8 cellular contexts compared by ENCODE assay signal in genomic region chr2:207711750-207712487, GRCh38. TPM values are rescaled to one million over a fixed set of nuclear protein-coding genes. Genes with fewer than 3 reads are reported as not detected.
DNase-seq lines count a peak whose midpoint lies in the region; ATAC-seq and TF ChIP-seq lines count a peak whose summit lies in the region.

No MANE protein-coding gene starts in this region.

- H3K9me3 ChIP-seq in fibroblast of lung (ENCODE audit: control insufficient read depth, insufficient read depth, low read depth, low read length) (no peaks in the 10 kb centered on the region), neural cell (ENCODE audit: low read length) (no peaks in the 10 kb centered on the region)

- H3K4me3 Mint-ChIP-seq in activated T-cell treated with anti-CD3 and anti-CD28 coated beads, Interleukin-2, amount 50 U/mL, for 24 hours, result peak overlapping the region; percentile 83

- peaks cover 12% of the 10 kb centered on the region for H3K36me3 Mint-ChIP-seq in activated T-cell treated with anti-CD3 and anti-CD28 coated beads, Interleukin-2, amount 50 U/mL, for 24 hours (ENCODE audit: low read depth)

- H3K36me3 ChIP-seq in fibroblast of lung (ENCODE audit: control insufficient read depth, insufficient read depth, low read length) (no peaks in the 10 kb centered on the region), neural cell (ENCODE audit: insufficient read depth, low read length) (no peaks in the 10 kb centered on the region)

- peak; percentile 18 for ATAC-seq in HG02798 (IDR thresholded peaks at IDR 0.05; ENCODE audit: poor library complexity, unreplicated experiment)

- no peaks in the 10 kb centered on the region for H3K9me3 Mint-ChIP-seq in activated T-cell treated with anti-CD3 and anti-CD28 coated beads, Interleukin-2, amount 50 U/mL, for 24 hours

- peak overlapping the region; percentile 87 for H3K27ac Mint-ChIP-seq in activated T-cell treated with anti-CD3 and anti-CD28 coated beads, Interleukin-2, amount 50 U/mL, for 24 hours

- H3K4me3 ChIP-seq in fibroblast of lung (replicated peaks in 1 of 4; ENCODE audit: control extremely low read depth in 1 of 4, insufficient read depth in 1 of 4, low read depth in 3 of 4, low read length in 4 of 4) (peak overlapping the region; percentile 75 to 89 (median 80)), neural cell (ENCODE audit: low read length) (peak overlapping the region; percentile 99)

- no peak for TF ChIP-seq CTCF in fibroblast of lung (conservative IDR thresholded peaks at IDR 0.05 in 1 of 2, IDR thresholded peaks at IDR 0.05 in 1 of 2; ENCODE audit: low read depth in 1 of 2, low read length in 2 of 2)
- TF ChIP-seq CTCF in neural cell (IDR thresholded peaks at IDR 0.05; ENCODE audit: poor library complexity, severe bottlenecking), result no peak

- H3K27me3 ChIP-seq in fibroblast of lung (ENCODE audit: control insufficient read depth, insufficient read depth, low read length) (no peaks in the 10 kb centered on the region), neural cell (ENCODE audit: insufficient read depth, low read depth, low read length) (no peaks in the 10 kb centered on the region)

- no peak for TF ChIP-seq RAD21 in neural cell (conservative IDR thresholded peaks at IDR 0.05)

- peak overlapping the region; percentile 82 for H3K4me2 ChIP-seq in fibroblast of lung (ENCODE audit: extremely low read depth, insufficient read depth, low read length)
- peak overlapping the region; percentile 60 for H3K4me2 ChIP-seq in neural cell (ENCODE audit: low read length)

- H3K9me2 ChIP-seq in neural cell (ENCODE audit: insufficient read depth, low read length), result no peaks in the 10 kb centered on the region

- no peaks in the 10 kb centered on the region for H3K27me3 Mint-ChIP-seq in activated T-cell treated with anti-CD3 and anti-CD28 coated beads, Interleukin-2, amount 50 U/mL, for 24 hours

- peaks cover 4% of the 10 kb centered on the region for H3F3A ChIP-seq in neural cell (ENCODE audit: insufficient read depth, low read length, poor library complexity, severe bottlenecking)

- no peaks in the 10 kb centered on the region for H4K20me1 ChIP-seq in fibroblast of lung (ENCODE audit: control insufficient read depth, extremely low read depth, insufficient read depth, low read length)
- H4K20me1 ChIP-seq in neural cell (ENCODE audit: insufficient read depth), result no peaks in the 10 kb centered on the region

- H3K4me1 ChIP-seq in fibroblast of lung (ENCODE audit: control insufficient read depth, extremely low read depth, insufficient read depth, low read length), result no peaks in the 10 kb centered on the region

- H3K27ac ChIP-seq in fibroblast of lung (ENCODE audit: insufficient read depth, low read length) (peak overlapping the region; percentile 74), neural cell (ENCODE audit: low read length) (peak overlapping the region; percentile 66), substantia nigra (ENCODE audit: low read depth, low read length, poor library complexity, severe bottlenecking) (peak overlapping the region; percentile 80)

- peaks cover 37% of the 10 kb centered on the region for H3K4me1 Mint-ChIP-seq in activated T-cell treated with anti-CD3 and anti-CD28 coated beads, Interleukin-2, amount 50 U/mL, for 24 hours (ENCODE audit: low read depth)

- peaks cover 2% of the 10 kb centered on the region for H3K79me2 ChIP-seq in fibroblast of lung (ENCODE audit: control insufficient read depth, insufficient read depth, low read length)
- H3K79me2 ChIP-seq in neural cell (replicated peaks; ENCODE audit: insufficient read depth, low read length), result peaks cover 26% of the 10 kb centered on the region

- DNase-seq in NCI-H1436 (lab: John Stamatoyannopoulos, UW), result peak; percentile 40
- no peak for DNase-seq in NCI-H1436 treated with DMSO at 0.1 percent for 48 hours (lab: John Stamatoyannopoulos, UW)
- peak; percentile 78 for DNase-seq in NCI-H2227 (lab: John Stamatoyannopoulos, UW; ENCODE audit: unreplicated experiment)
- peak; percentile 72 for DNase-seq in activated T-cell treated with anti-CD3 and anti-CD28 coated beads, Interleukin-2, amount 50 U/mL, for 24 hours
- DNase-seq in fibroblast of lung (ENCODE audit: low read depth in 2 of 2), result peak; percentile 33 to 41
- DNase-seq in substantia nigra (lab: John Stamatoyannopoulos, UW), result peak in 30 of 49 donors; percentile 23 to 87 (median 50)

- no peak for TF ChIP-seq EP300 in neural cell (conservative IDR thresholded peaks at IDR 0.05; ENCODE audit: poor library complexity, severe bottlenecking)

- H2AFZ ChIP-seq in fibroblast of lung (ENCODE audit: low read length), result peak overlapping the region; percentile 73
- H2AFZ ChIP-seq in neural cell (ENCODE audit: low read depth, low read length), result peak overlapping the region; percentile 73

- H3K9ac ChIP-seq in fibroblast of lung (ENCODE audit: insufficient read depth, low read length) (peak overlapping the region; percentile 80), neural cell (ENCODE audit: low read length) (peak overlapping the region; percentile 76)

TF ChIP-seq in neural cell, 6 proteins besides CTCF, POLR2A, EP300 and RAD21:
- TF ChIP-seq TAF1 (IDR thresholded peaks at IDR 0.05; ENCODE audit: low read depth) (peak; percentile 1), SMC3 (conservative IDR thresholded peaks at IDR 0.05; ENCODE audit: poor library complexity) (no peak), MXI1 (conservative IDR thresholded peaks at IDR 0.05; ENCODE audit: poor library complexity, severe bottlenecking) (peak; percentile 43)

RNA-seq across cellular contexts. Expression of gene CCNYL1, which starts 0.5 kb away (rescaled TPM):
- total RNA-seq in fibroblast of lung, result 5.4 and 8.8 TPM in 2 replicates
- polyA plus RNA-seq in fibroblast of lung (18.2 and 18.4 TPM in 2 replicates), neural cell (12.1 and 14.7 TPM in 2 replicates)
- polyA plus RNA-seq in fibroblast of lung (2012), result 14.3 and 15.3 TPM in 2 replicates
- polyA minus RNA-seq in fibroblast of lung (ENCODE audit: low replicate concordance) (3.5 and 4.0 TPM in 2 replicates), neural cell (22.9 and 23.6 TPM in 2 replicates)

RNA-seq across cellular contexts. Expression of gene FZD5, which starts 57.8 kb away (rescaled TPM):
- total RNA-seq in fibroblast of lung, result 1.0 and 1.3 TPM in 2 replicates
- polyA plus RNA-seq in fibroblast of lung (0.40 and 0.59 TPM in 2 replicates), neural cell (0.99 and 2.4 TPM in 2 replicates)
- polyA plus RNA-seq in fibroblast of lung (2012), result 0.64 and 0.84 TPM in 2 replicates
- polyA minus RNA-seq in fibroblast of lung (ENCODE audit: low replicate concordance) (0.56 and 0.86 TPM in 2 replicates), neural cell (4.4 and 5.3 TPM in 2 replicates)
